Comparison of ENCODE assay signal across 19 cellular contexts in the genomic region with DNA sequence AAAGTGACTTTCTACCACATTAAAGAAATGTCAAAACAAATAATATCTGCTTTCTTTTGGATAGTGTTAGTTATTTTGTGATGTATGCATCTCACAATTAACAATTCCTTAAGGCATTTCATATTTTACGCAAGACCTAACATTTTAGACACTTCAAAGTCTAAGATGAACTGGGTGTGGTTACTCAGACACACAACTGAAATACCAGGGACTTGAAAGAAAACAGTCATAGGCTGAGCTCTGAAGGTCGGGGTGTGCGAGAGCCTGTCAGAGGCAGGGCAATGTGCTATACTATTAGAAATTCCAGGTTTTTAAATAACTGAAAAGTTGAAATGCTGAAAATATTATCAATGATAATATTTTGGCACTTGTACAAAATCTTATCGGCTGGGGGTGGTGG. TPM values are rescaled to one million over a fixed set of nuclear protein-coding genes. Genes with fewer than 3 reads are reported as not detected.
A peak's percentile ranks its signal among the peaks of the same experiment; 100 is the strongest.
DNase-seq lines count a peak whose midpoint lies in the region; ATAC-seq and TF ChIP-seq lines count a peak whose summit lies in the region.
"Had no signal": no experiment of that assay in that cellular context is flagged by ENCODE, and none has a peak within 500 bp of the region (broad histone marks: within the 10 kb centered on the region; RNA-seq: fewer than 3 reads in every experiment).

No MANE protein-coding gene starts in this region.

- H3K4me3 ChIP-seq in mammary epithelial cell (replicated peaks in 1 of 3; ENCODE audit: insufficient read depth in 1 of 3, low read depth in 2 of 3, low read length in 3 of 3), result no peak overlapping the region
- H3K4me3 ChIP-seq in Caco-2 (ENCODE audit: low read depth, low read length), result no peak overlapping the region
- no peak overlapping the region for H3K4me3 ChIP-seq in upper lobe of right lung

- no peaks in the 10 kb centered on the region for H3K9me3 ChIP-seq in mammary epithelial cell (replicated peaks; ENCODE audit: insufficient read depth, low read length)
- H3K9me3 ChIP-seq in Caco-2, result no peaks in the 10 kb centered on the region
- no peaks in the 10 kb centered on the region for H3K9me3 ChIP-seq in upper lobe of right lung

- TF ChIP-seq CTCF in MCF 10A (IDR thresholded peaks at IDR 0.05; ENCODE audit: unreplicated experiment) (no peak), mammary epithelial cell (conservative IDR thresholded peaks at IDR 0.05 in 1 of 2, IDR thresholded peaks at IDR 0.05 in 1 of 2; ENCODE audit: extremely low read depth in 1 of 2, insufficient read depth in 1 of 2, low read depth in 1 of 2, low read length in 2 of 2) (no peak), Caco-2 (IDR thresholded peaks at IDR 0.05; ENCODE audit: insufficient read depth in 1 of 2, low read depth in 1 of 2, low read length in 1 of 2, severe bottlenecking in 1 of 2, unreplicated experiment in 1 of 2) (no peak), upper lobe of right lung (IDR thresholded peaks at IDR 0.05) (no peak)

- no peak overlapping the region for H3K27ac Mint-ChIP-seq in MCF 10A (ENCODE audit: low read depth, unreplicated experiment)
- H3K27ac Mint-ChIP-seq in Caco-2 (ENCODE audit: unreplicated experiment), result peak overlapping the region; percentile 21

- H3K79me2 ChIP-seq in mammary epithelial cell (ENCODE audit: insufficient read depth, low read length), result no peaks in the 10 kb centered on the region

- WGBS in mammary epithelial cell (ENCODE audit: low coverage, missing lambda C conversion rate), result 96% methylated on average over 4 of the region's 4 CpGs

- H3K27me3 ChIP-seq in mammary epithelial cell (ENCODE audit: insufficient read depth, low read length) (no peaks in the 10 kb centered on the region), Caco-2 (replicated peaks; ENCODE audit: control insufficient read depth, insufficient read depth, low read length) (no peaks in the 10 kb centered on the region), upper lobe of right lung (no peaks in the 10 kb centered on the region)

- BruUV-seq in MCF 10A (replicated peaks; lab: Mats Ljungman, UMichigan) (no TSS peak), mammary epithelial cell (replicated peaks; lab: Mats Ljungman, UMichigan) (no TSS peak), Caco-2 (replicated peaks; lab: Mats Ljungman, UMichigan) (no TSS peak)

- H3K36me3 Mint-ChIP-seq in MCF 10A (ENCODE audit: insufficient read depth, unreplicated experiment) (no peaks in the 10 kb centered on the region), Caco-2 (ENCODE audit: insufficient read depth, unreplicated experiment) (peaks cover 13% of the 10 kb centered on the region)

- no peak overlapping the region for H3K27ac ChIP-seq in mammary epithelial cell (ENCODE audit: insufficient read depth, low read depth, low read length)
- peak overlapping the region; percentile 83 for H3K27ac ChIP-seq in upper lobe of right lung
- H3K27ac ChIP-seq: C4-2B had no signal

- no peak for ATAC-seq in upper lobe of right lung
- ATAC-seq: Right ventricle myocardium inferior had no signal

- H3K36me3 ChIP-seq in mammary epithelial cell (ENCODE audit: insufficient read depth, low read length) (no peaks in the 10 kb centered on the region), Caco-2 (ENCODE audit: control insufficient read depth, insufficient read depth, low read length) (no peaks in the 10 kb centered on the region; the same call in 1 of the 2 replicates), upper lobe of right lung (no peaks in the 10 kb centered on the region)

- H3K4me1 ChIP-seq in mammary epithelial cell (ENCODE audit: insufficient read depth, low read length), result peaks cover 16% of the 10 kb centered on the region
- H3K4me1 ChIP-seq in Caco-2, result peaks cover 31% of the 10 kb centered on the region
- no peaks in the 10 kb centered on the region for H3K4me1 ChIP-seq in upper lobe of right lung

- no peak overlapping the region for H2AFZ ChIP-seq in mammary epithelial cell (ENCODE audit: low read depth, low read length)

- DNase-seq in MCF 10A (ENCODE audit: unreplicated experiment), result peak; percentile 24
- DNase-seq in mammary epithelial cell, result no peak
- no peak for DNase-seq in Caco-2
- DNase-seq in amniotic epithelial cell (ENCODE audit: low read depth), result peak; percentile 17
- DNase-seq in upper lobe of right lung, result no peak
- DNase-seq in OCI-M2 (lab: John Stamatoyannopoulos, UW; ENCODE audit: unreplicated experiment), result no peak
- DNase-seq in GDM1 (lab: John Stamatoyannopoulos, UW), result no peak
- DNase-seq: DMS79; H7; KBM-7; NCI-H1092 treated with DMSO at 0.1 percent for 48 hours; NCI-H1436 treated with DMSO at 0.1 percent for 48 hours; NCI-H1930; NCI-H226; NCI-H524; NCI-H774; NK-92 treated with Interleukin-12 subunit alpha and Interleukin-12 subunit beta, amount 100 ng/mL, for 24 hours had no signal

- no peaks in the 10 kb centered on the region for H3K27me3 Mint-ChIP-seq in MCF 10A (ENCODE audit: insufficient read depth, unreplicated experiment)
- no peaks in the 10 kb centered on the region for H3K27me3 Mint-ChIP-seq in Caco-2 (ENCODE audit: insufficient read depth, unreplicated experiment)

- dilution Hi-C loops in mammary epithelial cell (cut with HindIII; ENCODE audit: low sequenced_read_pairs), result no loop called here

- in situ Hi-C loops in mammary epithelial cell (cut with MboI; ENCODE audit: low sequenced_read_pairs in 2 of 2), result no loop called here

- H3K4me3 Mint-ChIP-seq in MCF 10A (ENCODE audit: unreplicated experiment) (no peak overlapping the region), Caco-2 (ENCODE audit: unreplicated experiment) (no peak overlapping the region)

- intact Hi-C loops in MCF 10A (cut with micrococcal nuclease) (no loop called here), mammary epithelial cell (cut with micrococcal nuclease) (no loop called here), Caco-2 (cut with micrococcal nuclease; ENCODE audit: unreplicated experiment) (no loop called here), upper lobe of right lung (cut with DNase I) (no loop called here)

- H3K4me1 Mint-ChIP-seq in MCF 10A (ENCODE audit: insufficient read depth, unreplicated experiment) (peaks cover 30% of the 10 kb centered on the region), Caco-2 (ENCODE audit: low read depth, unreplicated experiment) (peaks cover 26% of the 10 kb centered on the region)

- H3K4me2 ChIP-seq in mammary epithelial cell (ENCODE audit: insufficient read depth, low read depth, low read length), result no peak overlapping the region

- H3K9ac ChIP-seq in mammary epithelial cell (ENCODE audit: insufficient read depth, low read length), result no peak overlapping the region

- H3K9me3 Mint-ChIP-seq in MCF 10A (ENCODE audit: unreplicated experiment) (no peaks in the 10 kb centered on the region), Caco-2 (ENCODE audit: unreplicated experiment) (no peaks in the 10 kb centered on the region)

- H4K20me1 ChIP-seq in mammary epithelial cell (ENCODE audit: insufficient read depth, low read length), result no peaks in the 10 kb centered on the region

- POLR2A ChIA-PET in MCF 10A (lab: Yijun Ruan, JAX) (interaction anchor here (0.5 to 6.2 kb wide), 10 partner anchors 11 to 155 kb away, joined by 3 to 67 read pairs (median 8); no protein-coding TSS in a partner anchor), Caco-2 (lab: Charles Lee) (interaction anchor here (2.4 kb wide), 1 partner anchor 12 kb away, joined by 18 read pairs; no protein-coding TSS in a partner anchor)

- CTCF ChIA-PET in MCF 10A (lab: Yijun Ruan, JAX), result interaction anchor here (0.8 to 2.2 kb wide), 7 partner anchors 20 to 680 kb away, joined by 3 to 10 read pairs (median 6); no protein-coding TSS in a partner anchor
- CTCF ChIA-PET in mammary epithelial cell (lab: Charles Lee; ENCODE audit: low non-redundant PET), result no interaction called here
- CTCF ChIA-PET in Caco-2 (lab: Charles Lee), result interaction anchor here (1.2 kb wide), 1 partner anchor 40 kb away, joined by 4 read pairs; no protein-coding TSS in a partner anchor

RNA-seq across cellular contexts. Expression of a gene that starts 44.5 kb away (rescaled TPM):
- 34.0 and 34.1 TPM in 2 replicates for total RNA-seq in MCF 10A (2022)
- 10 to 100 TPM; 32.2 to 32.3 TPM for total RNA-seq in mammary epithelial cell
- polyA plus RNA-seq in mammary epithelial cell, result 21.1 TPM
- polyA minus RNA-seq in mammary epithelial cell, result 39.6 TPM
- 40.8 and 46.0 TPM in 2 replicates for total RNA-seq in Caco-2 (2022)
- total RNA-seq in upper lobe of right lung, result 28.0 TPM

Comparison
In these comparisons a context has a peak if more than half of its experiments do, and no peak if none do; other contexts are left out.
1. DNase-seq: peak in MCF 10A (single experiment) and amniotic epithelial cell (single experiment); none in mammary epithelial cell (single experiment), Caco-2 (0 of 2), upper lobe of right lung (single experiment), OCI-M2 (single experiment) and GDM1 (single experiment).